In genomic region chr3:71926242-71926560, GRCh38 we compare ENCODE assay signal across 8 cellular contexts.
DNase-seq lines count a peak whose midpoint lies in the region; ATAC-seq and TF ChIP-seq lines count a peak whose summit lies in the region.

No MANE protein-coding gene starts in this region.

- TF ChIP-seq POLR2A in gastrocnemius medialis (IDR thresholded peaks at IDR 0.05): no peak

- H3K36me3 ChIP-seq in gastrocnemius medialis: no peaks in the 10 kb centered on the region

- H3K4me1 ChIP-seq in gastrocnemius medialis: no peaks in the 10 kb centered on the region

- H3K27me3 ChIP-seq in gastrocnemius medialis: no peaks in the 10 kb centered on the region

- peak; percentile 3 for DNase-seq in activated naive CD4-positive, alpha-beta T cell treated with Interleukin-2 at 50 U/mL for 16 hours
- DNase-seq in activated naive CD4-positive, alpha-beta T cell (lab: John Stamatoyannopoulos, UW): no peak
- DNase-seq in Jurkat, Clone E6-1 (ENCODE audit: low read depth, low spot score): peak; percentile 36
- DNase-seq in left colon: peak; percentile 35 to 59
- DNase-seq in gastrocnemius medialis: no peak
- no peak for DNase-seq in GOT3 (lab: John Stamatoyannopoulos, UW)
- no peak for DNase-seq in COLO829 (ENCODE audit: low spot score)

- ATAC-seq in left colon (peak; percentile 92), gastrocnemius medialis (no peak)

- TF ChIP-seq CTCF in VCaP (conservative IDR thresholded peaks at IDR 0.05): peak; percentile 94
- TF ChIP-seq CTCF in gastrocnemius medialis (IDR thresholded peaks at IDR 0.05 in 4 of 5, conservative IDR thresholded peaks at IDR 0.05 in 1 of 5): peak in 1 of 5 experiments; percentile 22

- in situ Hi-C loops in gastrocnemius medialis (cut with MboI; ENCODE audit: low sequenced_read_pairs in 4 of 4): no loop called here

- no peak overlapping the region for H3K4me3 ChIP-seq in Jurkat, Clone E6-1 (ENCODE audit: low read length)
- no peak overlapping the region for H3K4me3 ChIP-seq in gastrocnemius medialis

- no peaks in the 10 kb centered on the region for H3K9me3 ChIP-seq in gastrocnemius medialis

- intact Hi-C loops in left colon (cut with DNase I, micrococcal nuclease) (no loop called here), gastrocnemius medialis (cut with DNase I; ENCODE audit: low total_unique reads) (no loop called here)

- H3K27ac ChIP-seq in VCaP (no peak overlapping the region), gastrocnemius medialis (no peak overlapping the region)

Comparison
In these comparisons a context has a peak if more than half of its experiments do, and no peak if none do; other contexts are left out.
1. DNase-seq: peak in activated naive CD4-positive, alpha-beta T cell treated with Interleukin-2 at 50 U/mL for 16 hours (single experiment), Jurkat, Clone E6-1 (single experiment) and left colon (2 of 2); none in activated naive CD4-positive, alpha-beta T cell (0 of 4), gastrocnemius medialis (0 of 2), GOT3 (single experiment) and COLO829 (single experiment).